In the genomic region with DNA sequence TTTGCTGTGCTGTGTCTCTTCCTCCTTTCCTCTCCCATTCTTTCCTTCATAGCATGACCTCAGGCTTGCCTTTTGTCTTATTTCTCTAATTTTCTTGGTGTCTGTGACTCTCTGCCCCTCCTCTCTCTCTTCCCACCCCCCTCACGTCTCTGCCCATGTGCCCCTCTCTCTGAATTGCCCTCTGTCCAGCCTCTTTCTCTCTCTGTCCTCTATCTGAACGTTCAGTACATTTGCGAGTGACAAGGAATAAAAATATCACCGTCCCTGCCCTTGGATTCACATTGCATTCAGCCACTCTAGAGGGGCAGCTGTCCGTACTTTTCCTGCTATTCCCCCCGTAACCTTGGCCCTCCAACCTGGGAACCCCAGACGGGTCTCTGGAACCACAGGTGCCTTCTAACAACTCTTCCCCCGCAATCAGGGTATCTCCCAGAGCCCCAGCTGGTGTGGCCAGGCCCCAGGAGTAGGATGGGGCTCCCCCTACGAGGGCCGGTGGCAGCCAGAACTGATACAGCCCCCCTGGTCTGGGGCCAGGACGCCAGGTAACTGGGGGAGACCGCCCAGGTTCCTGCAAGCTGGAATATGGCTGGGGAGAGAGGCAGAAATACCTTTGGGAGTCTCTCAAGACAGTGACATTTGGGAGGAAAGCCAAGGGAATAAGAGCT, we compare ENCODE assay signal across 8 cellular contexts. TPM values are rescaled to one million over a fixed set of nuclear protein-coding genes. Genes with fewer than 3 reads are reported as not detected.
A peak's percentile ranks its signal among the peaks of the same experiment; 100 is the strongest.
DNase-seq lines count a peak whose midpoint lies in the region; ATAC-seq, FAIRE-seq and TF ChIP-seq lines count a peak whose summit lies in the region.

No MANE protein-coding gene starts in this region.

- H3K4me3 Mint-ChIP-seq in T-helper 2 cell treated with Interferon-gamma antibody and Interleukin-4, amounts not matched to agents 5 μg/mL and 100 μg/mL, for 36 hours, result peak overlapping the region; percentile 89

- H3K27me3 Mint-ChIP-seq in T-helper 2 cell treated with Interferon-gamma antibody and Interleukin-4, amounts not matched to agents 5 μg/mL and 100 μg/mL, for 36 hours (ENCODE audit: low read depth), result no peaks in the 10 kb centered on the region

- in situ Hi-C loops in astrocyte of the spinal cord (cut with HindIII; ENCODE audit: low sequenced_read_pairs), result no loop called here

- H3K4me3 ChIP-seq in astrocyte of the spinal cord (ENCODE audit: low read depth, low read length) (peak overlapping the region; percentile 89), kidney epithelial cell (ENCODE audit: low read depth, low read length) (peak overlapping the region; percentile 97), suprapubic skin (peak overlapping the region; percentile 96)

- peak overlapping the region; percentile 38 for H3K27ac Mint-ChIP-seq in T-helper 2 cell treated with Interferon-gamma antibody and Interleukin-4, amounts not matched to agents 5 μg/mL and 100 μg/mL, for 36 hours

- WGBS in suprapubic skin, result 69% methylated on average over 12 of the region's 12 CpGs

- H3K9me3 ChIP-seq in suprapubic skin, result no peaks in the 10 kb centered on the region

- DNase-seq in T-helper 2 cell treated with Interferon-gamma antibody and Interleukin-4, amounts not matched to agents 5 μg/mL and 100 μg/mL, for 36 hours (ENCODE audit: low spot score), result no peak
- DNase-seq in T-helper 2 cell, result no peak
- no peak for DNase-seq in astrocyte of the spinal cord (ENCODE audit: low read depth, low spot score)
- no peak for DNase-seq in kidney epithelial cell (ENCODE audit: low read depth)
- peak in 1 of 2 donors; percentile 56 for DNase-seq in suprapubic skin (ENCODE audit: low spot score in 2 of 2)
- no peak for DNase-seq in frontal cortex (ENCODE audit: low spot score in 2 of 2)
- no peak for DNase-seq in SHP77 treated with DMSO at 0.1 percent for 48 hours (lab: John Stamatoyannopoulos, UW)

- H3K27me3 ChIP-seq in kidney epithelial cell (ENCODE audit: control insufficient read depth, insufficient read depth, low read length) (no peaks in the 10 kb centered on the region), suprapubic skin (no peaks in the 10 kb centered on the region)

- TF ChIP-seq CTCF in astrocyte of the spinal cord (IDR thresholded peaks at IDR 0.05; ENCODE audit: low read depth, low read length) (no peak), kidney epithelial cell (IDR thresholded peaks at IDR 0.05; ENCODE audit: insufficient read depth, low read length, poor library complexity, severe bottlenecking) (no peak), suprapubic skin (IDR thresholded peaks at IDR 0.05) (no peak)

- H3K9me3 Mint-ChIP-seq in T-helper 2 cell treated with Interferon-gamma antibody and Interleukin-4, amounts not matched to agents 5 μg/mL and 100 μg/mL, for 36 hours, result no peaks in the 10 kb centered on the region

- peaks cover 2% of the 10 kb centered on the region for H3K36me3 ChIP-seq in kidney epithelial cell (ENCODE audit: control insufficient read depth, insufficient read depth, low read length)
- H3K36me3 ChIP-seq in suprapubic skin, result peaks cover 37% of the 10 kb centered on the region

- H3K4me1 Mint-ChIP-seq in T-helper 2 cell treated with Interferon-gamma antibody and Interleukin-4, amounts not matched to agents 5 μg/mL and 100 μg/mL, for 36 hours (ENCODE audit: low read depth), result peaks cover 18% of the 10 kb centered on the region

- TF ChIP-seq POLR2A in suprapubic skin (IDR thresholded peaks at IDR 0.05), result no peak

- peaks cover 23% of the 10 kb centered on the region for H3K36me3 Mint-ChIP-seq in T-helper 2 cell treated with Interferon-gamma antibody and Interleukin-4, amounts not matched to agents 5 μg/mL and 100 μg/mL, for 36 hours (ENCODE audit: low read depth)

- no peak overlapping the region for H3K27ac ChIP-seq in suprapubic skin

- no peak for FAIRE-seq in frontal cortex (lab: Jason Lieb, UNC)

- no peak for TF ChIP-seq EP300 in suprapubic skin (IDR thresholded peaks at IDR 0.05)

- no peak for ATAC-seq in GM18520 (IDR thresholded peaks at IDR 0.05; ENCODE audit: unreplicated experiment)

- peaks cover 30% of the 10 kb centered on the region for H3K4me1 ChIP-seq in suprapubic skin

RNA-seq across cellular contexts. Expression of gene KIF1C, which starts 1.8 kb away (rescaled TPM):
- 87.1 and 97.6 TPM in 2 replicates for total RNA-seq in kidney epithelial cell
- 100 to 1,000 TPM in 2 of 4 donors, 10 to 100 TPM in 2; 52.7 to 104 (median 97.8) TPM for total RNA-seq in suprapubic skin
- total RNA-seq in frontal cortex, result 10.2 TPM

RNA-seq across cellular contexts. Expression of gene INCA1, which starts 2.2 kb away (rescaled TPM):
- total RNA-seq in kidney epithelial cell (0.41 and 2.2 TPM in 2 replicates), suprapubic skin (1 to 10 TPM in 2 of 4 donors, under 1 TPM in 2; 0.73 to 1.4 (median 1.2) TPM), frontal cortex (not detected)

RNA-seq across cellular contexts. Expression of gene CAMTA2, which starts 12.1 kb away (rescaled TPM):
- total RNA-seq in kidney epithelial cell, result 47.7 and 50.7 TPM in 2 replicates
- total RNA-seq in suprapubic skin, result 10 to 100 TPM; 27.4 to 60.8 (median 34.6) TPM
- 3.3 TPM for total RNA-seq in frontal cortex

RNA-seq across cellular contexts. Expression of gene SPAG7, which starts 31.9 kb away (rescaled TPM):
- total RNA-seq in kidney epithelial cell (74.6 and 88.7 TPM in 2 replicates), suprapubic skin (10 to 100 TPM; 30.5 to 52.7 (median 47.1) TPM), frontal cortex (27.7 TPM)

RNA-seq across cellular contexts. Expression of gene SLC52A1, which starts 35.7 kb away (rescaled TPM):
- 0.17 and 0.62 TPM in 2 replicates for total RNA-seq in kidney epithelial cell
- 10 to 100 TPM in 1 of 4 donors, 1 to 10 TPM in 3; 2.2 to 25.0 (median 5.9) TPM for total RNA-seq in suprapubic skin
- not detected for total RNA-seq in frontal cortex
